19 cellular contexts compared by ENCODE assay signal in the genomic region with DNA sequence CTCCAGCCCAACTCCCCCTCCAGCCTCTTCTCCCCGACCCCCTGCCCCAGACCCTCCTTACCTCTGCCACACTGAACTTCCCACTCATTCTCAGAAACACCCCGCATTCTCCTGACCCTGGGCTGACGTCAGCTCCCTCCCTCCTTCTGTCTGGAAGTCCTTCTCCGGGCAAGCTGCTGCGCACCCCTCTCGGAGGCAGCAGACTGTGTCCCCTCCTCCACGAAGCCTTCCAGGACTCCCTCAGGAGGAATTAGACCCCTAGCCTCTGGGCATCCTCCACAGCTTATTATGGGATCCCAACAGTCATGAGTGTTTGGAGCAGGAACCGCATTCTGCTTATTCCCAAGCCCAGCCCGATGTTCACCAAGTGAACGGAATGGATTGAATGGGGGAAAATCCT.
"Had no signal": no experiment of that assay in that cellular context is flagged by ENCODE, and none has a peak within 500 bp of the region (broad histone marks: within the 10 kb centered on the region; RNA-seq: fewer than 3 reads in every experiment).

No MANE protein-coding gene starts in this region.

- H3K4me3 ChIP-seq: left ventricle myocardium inferior, lung, mucosa of descending colon, ovary, sigmoid colon, vagina had no signal

- ATAC-seq: stimulated activated memory B cell treated with anti-CD40 and anti-IgM and Interleukin-4, amounts not matched to agents 10 μg/mL and 1 μg/mL and 100 μg/mL, for 72 hours had no signal

- H3K9me3 Mint-ChIP-seq: activated CD8-positive, alpha-beta T cell treated with anti-CD3 and anti-CD28 coated beads for 36 hours; central memory CD8-positive, alpha-beta T cell; nephron; stimulated activated memory B cell treated with anti-CD40 and anti-IgM and Interleukin-4, amounts not matched to agents 10 μg/mL and 1 μg/mL and 100 μg/mL, for 72 hours; stimulated activated naive CD8-positive, alpha-beta T cell treated with anti-CD3 and anti-CD28 coated beads, Interleukin-15, amount 100 ng/mL, for 72 hours had no signal

- H3K4me3 Mint-ChIP-seq: activated CD8-positive, alpha-beta T cell treated with anti-CD3 and anti-CD28 coated beads for 36 hours; central memory CD8-positive, alpha-beta T cell; stimulated activated memory B cell treated with anti-CD40 and anti-IgM and Interleukin-4, amounts not matched to agents 10 μg/mL and 1 μg/mL and 100 μg/mL, for 72 hours had no signal

- H3K27me3 ChIP-seq: ovary, vagina had no signal

- H3K9me3 ChIP-seq: esophagus squamous epithelium, left ventricle myocardium inferior, mucosa of descending colon, neutrophil, ovary, sigmoid colon, upper lobe of left lung, vagina had no signal

- DNase-seq: esophagus squamous epithelium, foreskin melanocyte, T1000 had no signal

- H3K27ac Mint-ChIP-seq: activated CD8-positive, alpha-beta T cell treated with anti-CD3 and anti-CD28 coated beads for 36 hours; activated naive CD8-positive, alpha-beta T cell; T-helper 17 cell had no signal

- H3K27ac ChIP-seq: epithelial cell of prostate, esophagus squamous epithelium, left ventricle myocardium inferior, neutrophil, ovary, sigmoid colon, upper lobe of left lung, vagina had no signal

- H3K36me3 ChIP-seq: ovary had no signal
